ENCODE assay signal across 1 cellular context in genomic region chr14:23631702-23632460, GRCh38.
A peak's percentile ranks its signal among the peaks of the same experiment; 100 is the strongest.
TF ChIP-seq lines count a peak whose summit lies in the region.

No MANE protein-coding gene starts in this region.

TF ChIP-seq in HepG2, 621 proteins besides CTCF, POLR2A, EP300 and RAD21 (continued from another document and continues in another):
- no peak for TF ChIP-seq FOSL1 (CRISPR knock-in tag; IDR thresholded peaks at IDR 0.05; ENCODE audit: borderline replicate concordance)
- TF ChIP-seq DPF2 (CRISPR knock-in tag; IDR thresholded peaks at IDR 0.05; ENCODE audit: borderline replicate concordance, low read depth), result no peak; the same call in 1 of the 2 replicates
- TF ChIP-seq SIN3B (IDR thresholded peaks at IDR 0.05; ENCODE audit: low read length), result no peak
- TF ChIP-seq ZC3H4 (CRISPR knock-in tag; IDR thresholded peaks at IDR 0.05; ENCODE audit: borderline replicate concordance), result no peak
- TF ChIP-seq ZNF382 (CRISPR knock-in tag; IDR thresholded peaks at IDR 0.05; ENCODE audit: borderline replicate concordance), result no peak
- no peak for TF ChIP-seq ZNF562 (CRISPR knock-in tag; IDR thresholded peaks at IDR 0.05; ENCODE audit: borderline replicate concordance)
- no peak for TF ChIP-seq NFKB2 (CRISPR knock-in tag; IDR thresholded peaks at IDR 0.05; ENCODE audit: borderline replicate concordance)
- TF ChIP-seq ZNF33B (CRISPR knock-in tag; IDR thresholded peaks at IDR 0.05), result peak; percentile 93
- no peak for TF ChIP-seq MYC (CRISPR knock-in tag; IDR thresholded peaks at IDR 0.05; ENCODE audit: borderline replicate concordance)
- TF ChIP-seq GPN1 (CRISPR knock-in tag; IDR thresholded peaks at IDR 0.05; ENCODE audit: borderline replicate concordance), result no peak; the same call in 1 of the 2 replicates
- peak; percentile 87 for TF ChIP-seq ZNF512 (CRISPR knock-in tag; IDR thresholded peaks at IDR 0.05)
- TF ChIP-seq SP5 (CRISPR knock-in tag; IDR thresholded peaks at IDR 0.05; ENCODE audit: borderline replicate concordance, low read depth), result no peak
- peak; percentile 76; the same call in 1 of the 2 replicates for TF ChIP-seq RELA (CRISPR knock-in tag; IDR thresholded peaks at IDR 0.05)
- TF ChIP-seq ZFP62 (CRISPR knock-in tag; IDR thresholded peaks at IDR 0.05), result no peak
- no peak for TF ChIP-seq MXD1 (CRISPR knock-in tag; IDR thresholded peaks at IDR 0.05)
- no peak for TF ChIP-seq SCMH1 (CRISPR knock-in tag; IDR thresholded peaks at IDR 0.05; ENCODE audit: borderline replicate concordance)
- peak; percentile 53; the same call in 1 of the 2 replicates for TF ChIP-seq ARNTL (CRISPR knock-in tag; IDR thresholded peaks at IDR 0.05)
- peak; percentile 61 for TF ChIP-seq RFX5 (IDR thresholded peaks at IDR 0.05; ENCODE audit: low read depth, low read length)
- TF ChIP-seq ONECUT2 (CRISPR knock-in tag; IDR thresholded peaks at IDR 0.05), result no peak
- TF ChIP-seq KMT2B (CRISPR knock-in tag; IDR thresholded peaks at IDR 0.05), result peak; percentile 79; the same call in 1 of the 2 replicates
- TF ChIP-seq JUNB (CRISPR knock-in tag; IDR thresholded peaks at IDR 0.05; ENCODE audit: borderline replicate concordance), result no peak
- TF ChIP-seq HNRNPK (IDR thresholded peaks at IDR 0.05; ENCODE audit: low read depth, low read length, poor library complexity, severe bottlenecking), result no peak
- no peak for TF ChIP-seq ZBTB10 (CRISPR knock-in tag; IDR thresholded peaks at IDR 0.05; ENCODE audit: borderline replicate concordance)
- peak; percentile 61 for TF ChIP-seq TBX2 (CRISPR knock-in tag; IDR thresholded peaks at IDR 0.05; ENCODE audit: borderline replicate concordance)
- TF ChIP-seq ZNF567 (CRISPR knock-in tag; IDR thresholded peaks at IDR 0.05; ENCODE audit: borderline replicate concordance), result peak; percentile 77
- peak; percentile 97 for TF ChIP-seq ZNF331 (CRISPR knock-in tag; IDR thresholded peaks at IDR 0.05)
- TF ChIP-seq ATF3 (CRISPR knock-in tag; IDR thresholded peaks at IDR 0.05), result peak; percentile 18; the same call in 1 of the 2 replicates
- TF ChIP-seq ZNF784 (CRISPR knock-in tag; IDR thresholded peaks at IDR 0.05; ENCODE audit: borderline replicate concordance), result 0 out of 2 replicates have a peak, but pooled peaks have one; percentile 76
- TF ChIP-seq FOXP1 (IDR thresholded peaks at IDR 0.05), result no peak
- no peak; the same call in 1 of the 2 replicates for TF ChIP-seq FOXP1 (CRISPR knock-in tag; IDR thresholded peaks at IDR 0.05)
- TF ChIP-seq SIX4 (CRISPR knock-in tag; IDR thresholded peaks at IDR 0.05), result peak; percentile 79
- TF ChIP-seq ZNF556 (CRISPR knock-in tag; IDR thresholded peaks at IDR 0.05; ENCODE audit: borderline replicate concordance), result peak; percentile 87; the same call in 1 of the 2 replicates
- no peak for TF ChIP-seq RFXAP (CRISPR knock-in tag; IDR thresholded peaks at IDR 0.05; ENCODE audit: borderline replicate concordance)
- peak; percentile 62 for TF ChIP-seq RARA (CRISPR knock-in tag; IDR thresholded peaks at IDR 0.05)
- TF ChIP-seq NBN (conservative IDR thresholded peaks at IDR 0.05), result no peak
- TF ChIP-seq PTBP1 (IDR thresholded peaks at IDR 0.05; ENCODE audit: low read depth, low read length, poor library complexity, severe bottlenecking), result no peak
- TF ChIP-seq BORCS8-MEF2B (CRISPR knock-in tag; IDR thresholded peaks at IDR 0.05), result peak; percentile 85
- TF ChIP-seq ZNF292 (CRISPR knock-in tag; IDR thresholded peaks at IDR 0.05; ENCODE audit: borderline replicate concordance, low read depth), result peak; percentile 99
- peak; percentile 86 for TF ChIP-seq KLF9 (CRISPR knock-in tag; IDR thresholded peaks at IDR 0.05; ENCODE audit: low read depth)
- no peak for TF ChIP-seq ZNF605 (CRISPR knock-in tag; IDR thresholded peaks at IDR 0.05)
- TF ChIP-seq ZNF609 (CRISPR knock-in tag; IDR thresholded peaks at IDR 0.05; ENCODE audit: borderline replicate concordance), result no peak
- peak; percentile 73; the same call in 1 of the 2 replicates for TF ChIP-seq KLF6 (CRISPR knock-in tag; IDR thresholded peaks at IDR 0.05)
- peak; percentile 75 for TF ChIP-seq BCL6 (CRISPR knock-in tag; IDR thresholded peaks at IDR 0.05)
- TF ChIP-seq ZNF343 (CRISPR knock-in tag; IDR thresholded peaks at IDR 0.05), result no peak; the same call in 1 of the 2 replicates
- TF ChIP-seq ZBTB25 (CRISPR knock-in tag; IDR thresholded peaks at IDR 0.05), result peak; percentile 80; the same call in 1 of the 2 replicates
- no peak for TF ChIP-seq TFAP4 (IDR thresholded peaks at IDR 0.05; ENCODE audit: borderline replicate concordance, low read depth)
- no peak for TF ChIP-seq ZNF709 (CRISPR knock-in tag; IDR thresholded peaks at IDR 0.05)
- no peak for TF ChIP-seq SOX13 (IDR thresholded peaks at IDR 0.05)
- peak in 1 of 2 experiments; percentile 65; a peak in 2 of 4 replicates for TF ChIP-seq SOX13 (CRISPR knock-in tag; conservative IDR thresholded peaks at IDR 0.05 in 1 of 2, IDR thresholded peaks at IDR 0.05 in 1 of 2)
- TF ChIP-seq MIER2 (CRISPR knock-in tag; IDR thresholded peaks at IDR 0.05), result peak; percentile 69; the same call in 1 of the 2 replicates
- no peak for TF ChIP-seq STAG1 (CRISPR knock-in tag; IDR thresholded peaks at IDR 0.05)
- no peak for TF ChIP-seq CBX1 (IDR thresholded peaks at IDR 0.05; ENCODE audit: low read depth)
- TF ChIP-seq HDAC6 (IDR thresholded peaks at IDR 0.05; ENCODE audit: low read depth, low read length), result no peak
- TF ChIP-seq ZNF253 (CRISPR knock-in tag; IDR thresholded peaks at IDR 0.05; ENCODE audit: borderline replicate concordance), result no peak
- peak; percentile 71 for TF ChIP-seq SOX5 (CRISPR knock-in tag; IDR thresholded peaks at IDR 0.05; ENCODE audit: borderline replicate concordance)
- TF ChIP-seq REPIN1 (CRISPR knock-in tag; IDR thresholded peaks at IDR 0.05; ENCODE audit: borderline replicate concordance, low read depth), result peak; percentile 85; the same call in 1 of the 2 replicates
- TF ChIP-seq ZNF674 (CRISPR knock-in tag; IDR thresholded peaks at IDR 0.05; ENCODE audit: low read depth), result no peak
- TF ChIP-seq MIXL1 (CRISPR knock-in tag; IDR thresholded peaks at IDR 0.05), result peak; percentile 88
- TF ChIP-seq MTA1 (CRISPR knock-in tag; IDR thresholded peaks at IDR 0.05; ENCODE audit: borderline replicate concordance), result no peak
- TF ChIP-seq ARID3A (IDR thresholded peaks at IDR 0.05; ENCODE audit: low read depth, low read length), result peak; percentile 58
- no peak for TF ChIP-seq ISL2 (CRISPR knock-in tag; IDR thresholded peaks at IDR 0.05)
